In genomic region chr2:29251406-29251805, GRCh38 we compare ENCODE assay signal across 16 cellular contexts.
DNase-seq lines count a peak whose midpoint lies in the region; ATAC-seq and TF ChIP-seq lines count a peak whose summit lies in the region.
"Had no signal": no experiment of that assay in that cellular context is flagged by ENCODE, and none has a peak within 500 bp of the region (broad histone marks: within the 10 kb centered on the region; RNA-seq: fewer than 3 reads in every experiment).

No MANE protein-coding gene starts in this region.

- H3K4me3 ChIP-seq in neuronal stem cell (ENCODE audit: low read length in 2 of 2) (no peak overlapping the region), spleen (no peak overlapping the region), lower leg skin (ENCODE audit: low read depth, poor library complexity, severe bottlenecking) (no peak overlapping the region)
- H3K4me3 ChIP-seq: GM23248 had no signal

- H3K27ac ChIP-seq in neuronal stem cell (replicated peaks; ENCODE audit: low read length) (no peak overlapping the region), spleen (no peak overlapping the region)
- H3K27ac ChIP-seq: GM23248 had no signal

- no peak overlapping the region for H4K91ac ChIP-seq in neuronal stem cell (ENCODE audit: low read depth, low read length, poor library complexity)

- POLR2A ChIA-PET in activated CD8-positive, alpha-beta T cell treated with anti-CD3 and anti-CD28 coated beads, Interleukin-2, amount 10 ng/mL, durations not matched to agents 7 days and 5 days (lab: Charles Lee) = no interaction called here

- H2BK15ac ChIP-seq in neuronal stem cell (ENCODE audit: low read length) = no peak overlapping the region

- H4K8ac ChIP-seq in neuronal stem cell (ENCODE audit: low read depth, low read length) = no peak overlapping the region

- WGBS in neuronal stem cell (ENCODE audit: extremely low coverage in 2 of 2, insufficient read length in 2 of 2, insufficient replicate concordance in 1 of 2), 2 donors = no CpG with 5 or more reads among the region's 5 CpGs
- whole genome bisulfite sequencing in spleen, 5 donors = 88 to 97% (median 90%) methylated on average over 5 of the region's 5 CpGs
- 88 to 92% methylated on average over 5 of the region's 5 CpGs for WGBS in lower leg skin, 2 donors

- no peak overlapping the region for H3K27ac Mint-ChIP-seq in activated CD8-positive, alpha-beta T cell treated with anti-CD3 and anti-CD28 coated beads, Interleukin-2, amount 10 ng/mL, durations not matched to agents 7 days and 5 days
- H3K27ac Mint-ChIP-seq: CD4-positive, alpha-beta memory T cell had no signal

- peak overlapping the region; percentile 50 for H2AK5ac ChIP-seq in neuronal stem cell (ENCODE audit: low read depth, low read length)

- H3K79me1 ChIP-seq in neuronal stem cell (ENCODE audit: low read depth, low read length) = no peaks in the 10 kb centered on the region

- H3K4me1 ChIP-seq in neuronal stem cell (ENCODE audit: control insufficient read depth in 2 of 2, insufficient read depth in 1 of 2, low read depth in 1 of 2, low read length in 2 of 2) (peaks cover 0 to 2% of the 10 kb centered on the region in 2 donors), spleen (no peaks in the 10 kb centered on the region)

- no peaks in the 10 kb centered on the region for H3K9me3 Mint-ChIP-seq in activated CD8-positive, alpha-beta T cell treated with anti-CD3 and anti-CD28 coated beads, Interleukin-2, amount 10 ng/mL, durations not matched to agents 7 days and 5 days (ENCODE audit: insufficient read depth)
- H3K9me3 Mint-ChIP-seq: CD4-positive, alpha-beta memory T cell had no signal

- H3K36me3 Mint-ChIP-seq in activated CD8-positive, alpha-beta T cell treated with anti-CD3 and anti-CD28 coated beads, Interleukin-2, amount 10 ng/mL, durations not matched to agents 7 days and 5 days (ENCODE audit: low read depth) = no peaks in the 10 kb centered on the region
- H3K36me3 Mint-ChIP-seq: CD4-positive, alpha-beta memory T cell had no signal

- no peak overlapping the region for H3K9ac ChIP-seq in neuronal stem cell (ENCODE audit: low read depth, low read length, poor library complexity)
- H3K9ac ChIP-seq: GM23248 had no signal

- no peak overlapping the region for H2BK120ac ChIP-seq in neuronal stem cell (ENCODE audit: low read depth, low read length)

- H3K27me3 ChIP-seq in neuronal stem cell (ENCODE audit: control insufficient read depth in 3 of 3, insufficient read depth in 3 of 3, low read depth in 1 of 3, low read length in 3 of 3) = peaks cover 0 to 4% (median 0%) of the 10 kb centered on the region in 3 experiments
- peaks cover 0 to 10% (median 0%) of the 10 kb centered on the region in 7 donors for H3K27me3 ChIP-seq in spleen (replicated peaks in 1 of 7)

- no peak overlapping the region for H2BK12ac ChIP-seq in neuronal stem cell (ENCODE audit: low read length)

- intact Hi-C loops in cardiac septum (cut with DNase I) = no loop called here
- intact Hi-C loops in left cardiac atrium (cut with DNase I) = no loop called here
- intact Hi-C loops in spleen (cut with DNase I; ENCODE audit: low total_unique reads) = no loop called here
- intact Hi-C loops in lower leg skin (cut with DNase I; ENCODE audit: low total_unique reads) = no loop called here

- DNase-seq in cardiac septum (ENCODE audit: low spot score) (peak; percentile 26), left cardiac atrium (no peak), neuronal stem cell (ENCODE audit: low spot score) (no peak), spleen (peak; percentile 32), lower leg skin (ENCODE audit: low spot score in 2 of 2) (no peak)
- no peak for DNase-seq in activated CD8-positive, alpha-beta T cell treated with anti-CD3 and anti-CD28 coated beads, Interleukin-2, amount 10 ng/mL, durations not matched to agents 7 days and 5 days
- DNase-seq: C1 segment of cervical spinal cord; Calu3; CD4-positive, alpha-beta memory T cell; COR-L47; DMS53; DMS79 treated with DMSO at 0.1 percent for 48 hours; GF-D8; GM23248; H7; HCEC 1CT had no signal

- no peak overlapping the region for H3K4me2 ChIP-seq in neuronal stem cell (ENCODE audit: insufficient read depth, low read length, poor library complexity, severe bottlenecking)

- peak overlapping the region; percentile 27 for H3K18ac ChIP-seq in neuronal stem cell (ENCODE audit: low read length)

- TF ChIP-seq POLR2A in spleen (IDR thresholded peaks at IDR 0.05) (no peak), lower leg skin (IDR thresholded peaks at IDR 0.05) (no peak)

- H3K9me3 ChIP-seq in neuronal stem cell (replicated peaks in 1 of 2; ENCODE audit: control insufficient read depth in 2 of 2, insufficient read depth in 1 of 2, low read depth in 1 of 2, low read length in 2 of 2) = no peaks in the 10 kb centered on the region
- H3K9me3 ChIP-seq in spleen = no peaks in the 10 kb centered on the region

- no peak overlapping the region for H3K23ac ChIP-seq in neuronal stem cell (ENCODE audit: low read depth, low read length, poor library complexity)

- H3K27me3 Mint-ChIP-seq in activated CD8-positive, alpha-beta T cell treated with anti-CD3 and anti-CD28 coated beads, Interleukin-2, amount 10 ng/mL, durations not matched to agents 7 days and 5 days (ENCODE audit: low read depth) = peaks cover 3% of the 10 kb centered on the region

- TF ChIP-seq CTCF in spleen (IDR thresholded peaks at IDR 0.05 in 8 of 11, conservative IDR thresholded peaks at IDR 0.05 in 3 of 11) (no peak), lower leg skin (IDR thresholded peaks at IDR 0.05) (no peak)

- no peaks in the 10 kb centered on the region for H3K36me3 ChIP-seq in neuronal stem cell (replicated peaks in 1 of 2; ENCODE audit: control insufficient read depth in 2 of 2, insufficient read depth in 2 of 2, low read length in 2 of 2)
- H3K36me3 ChIP-seq in spleen = no peaks in the 10 kb centered on the region

- no peak for ATAC-seq in left cardiac atrium
- no peak for ATAC-seq in activated CD8-positive, alpha-beta T cell treated with anti-CD3 and anti-CD28 coated beads, Interleukin-2, amount 10 ng/mL, durations not matched to agents 7 days and 5 days

- no peak overlapping the region for H3K4me3 Mint-ChIP-seq in activated CD8-positive, alpha-beta T cell treated with anti-CD3 and anti-CD28 coated beads, Interleukin-2, amount 10 ng/mL, durations not matched to agents 7 days and 5 days
- H3K4me3 Mint-ChIP-seq: CD4-positive, alpha-beta memory T cell had no signal

- no peak overlapping the region for H3K4ac ChIP-seq in neuronal stem cell (ENCODE audit: low read length)

- H2BK5ac ChIP-seq in neuronal stem cell (ENCODE audit: low read length) = peak overlapping the region; percentile 45

- H3K14ac ChIP-seq in neuronal stem cell (ENCODE audit: low read length) = no peak overlapping the region

- no peaks in the 10 kb centered on the region for H3K4me1 Mint-ChIP-seq in activated CD8-positive, alpha-beta T cell treated with anti-CD3 and anti-CD28 coated beads, Interleukin-2, amount 10 ng/mL, durations not matched to agents 7 days and 5 days (ENCODE audit: low read depth)
- H3K4me1 Mint-ChIP-seq: CD4-positive, alpha-beta memory T cell had no signal

- CTCF ChIA-PET in activated CD8-positive, alpha-beta T cell treated with anti-CD3 and anti-CD28 coated beads, Interleukin-2, amount 10 ng/mL, durations not matched to agents 7 days and 5 days (lab: Charles Lee) = no interaction called here

- no peak overlapping the region for H2AFZ ChIP-seq in neuronal stem cell (ENCODE audit: low read length)
- H2AFZ ChIP-seq: GM23248 had no signal

Comparison
In these comparisons a context has a peak if more than half of its experiments do, and no peak if none do; other contexts are left out.
1. DNase-seq: peak in cardiac septum (single experiment) and spleen (single experiment); none in left cardiac atrium (single experiment), neuronal stem cell (single experiment), lower leg skin (0 of 2) and activated CD8-positive, alpha-beta T cell treated with anti-CD3 and anti-CD28 coated beads, Interleukin-2, amount 10 ng/mL, durations not matched to agents 7 days and 5 days (single experiment).